ENCODE assay signal across 31 cellular contexts in the genomic region with DNA sequence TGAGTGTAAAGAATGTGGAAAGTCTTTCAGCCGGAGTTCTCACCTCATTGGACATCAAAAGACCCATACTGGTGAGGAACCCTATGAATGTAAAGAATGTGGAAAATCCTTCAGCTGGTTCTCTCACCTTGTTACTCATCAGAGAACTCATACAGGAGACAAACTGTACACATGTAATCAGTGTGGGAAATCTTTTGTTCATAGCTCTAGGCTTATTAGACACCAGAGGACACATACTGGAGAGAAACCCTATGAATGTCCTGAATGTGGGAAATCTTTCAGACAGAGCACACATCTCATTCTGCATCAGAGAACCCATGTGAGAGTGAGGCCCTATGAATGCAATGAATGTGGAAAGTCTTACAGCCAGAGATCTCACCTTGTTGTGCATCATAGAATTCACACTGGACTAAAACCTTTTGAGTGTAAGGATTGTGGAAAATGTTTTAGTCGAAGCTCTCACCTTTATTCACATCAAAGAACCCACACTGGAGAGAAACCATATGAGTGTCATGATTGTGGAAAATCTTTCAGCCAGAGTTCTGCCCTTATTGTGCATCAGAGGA. TPM values are rescaled to one million over a fixed set of nuclear protein-coding genes. Genes with fewer than 3 reads are reported as not detected.
DNase-seq lines count a peak whose midpoint lies in the region; ATAC-seq, FAIRE-seq and TF ChIP-seq lines count a peak whose summit lies in the region.
"Had no signal": no experiment of that assay in that cellular context is flagged by ENCODE, and none has a peak within 500 bp of the region (broad histone marks: within the 10 kb centered on the region; RNA-seq: fewer than 3 reads in every experiment).

No MANE protein-coding gene starts in this region.

- BruUV-seq in HCT116 (replicated peaks; lab: Mats Ljungman, UMichigan) = no TSS peak

- H3K27ac ChIP-seq in BLaER1 (no peak overlapping the region), HCT116 (ENCODE audit: low read depth, low read length) (no peak overlapping the region), muscle layer of duodenum (ENCODE audit: low read length) (no peak overlapping the region)
- H3K27ac ChIP-seq: esophagus squamous epithelium, gastroesophageal sphincter had no signal

- H3K9ac ChIP-seq in BLaER1 (no peak overlapping the region), HCT116 (ENCODE audit: low read length) (no peak overlapping the region)

- ATAC-seq in HCT116 = no peak
- no peak for ATAC-seq in HG03159 (IDR thresholded peaks at IDR 0.05; ENCODE audit: unreplicated experiment)
- ATAC-seq in esophagus mucosa = no peak
- ATAC-seq: gastroesophageal sphincter, left lobe of liver, T-cell had no signal

- H3K4me2 ChIP-seq in BLaER1 = no peak overlapping the region
- H3K4me2 ChIP-seq in HCT116 (ENCODE audit: low read length) = no peak overlapping the region

- H3K9me3 Mint-ChIP-seq in mesothelial cell of epicardium = peaks cover 86% of the 10 kb centered on the region

- RAD21 ChIA-PET in HCT116 (lab: Charles Lee; ENCODE audit: low non-redundant PET in 1 of 2, low total read pairs in 2 of 2, uncharacterized antibody in 2 of 2, unreplicated experiment in 2 of 2) = no interaction called here

- intact Hi-C loops in HCT116 (cut with micrococcal nuclease) = no loop called here

- H3K27me3 ChIP-seq in BLaER1 (no peaks in the 10 kb centered on the region), HCT116 (ENCODE audit: insufficient read depth, low read length) (no peaks in the 10 kb centered on the region), bronchial epithelial cell (ENCODE audit: control insufficient read depth, insufficient read depth, low read length) (no peaks in the 10 kb centered on the region), muscle layer of duodenum (ENCODE audit: low read depth, low read length) (no peaks in the 10 kb centered on the region)
- H3K27me3 ChIP-seq: BE2C, esophagus squamous epithelium, gastroesophageal sphincter had no signal

- H2AFZ ChIP-seq in HCT116 (ENCODE audit: low read depth, low read length, poor library complexity, severe bottlenecking) = no peak overlapping the region

- peak overlapping the region; percentile 32 for H3K4me3 ChIP-seq in BLaER1
- no peak overlapping the region for H3K4me3 ChIP-seq in HCT116 (replicated peaks in 1 of 2; ENCODE audit: low read depth in 1 of 2, low read length in 2 of 2)
- H3K4me3 ChIP-seq in bronchial epithelial cell (ENCODE audit: low read depth, low read length) = no peak overlapping the region
- H3K4me3 ChIP-seq in muscle layer of duodenum (ENCODE audit: low read depth in 1 of 2, low read length in 2 of 2) = peak overlapping the region; percentile 8 to 57
- H3K4me3 ChIP-seq: gastroesophageal sphincter had no signal

- no peaks in the 10 kb centered on the region for H3K27me3 Mint-ChIP-seq in mesothelial cell of epicardium (ENCODE audit: low read depth)
- H3K27me3 Mint-ChIP-seq: activated naive CD4-positive, alpha-beta T cell treated with anti-CD3 and anti-CD28 coated beads, Interleukin-2, amount 10 ng/mL, durations not matched to agents 7 days and 5 days; naive thymus-derived CD8-positive, alpha-beta T cell; T-cell; type B pancreatic cell had no signal

- FAIRE-seq in bronchial epithelial cell (lab: Jason Lieb, UNC) = peak; percentile 23
- FAIRE-seq: small intestine had no signal

- H3K4me1 ChIP-seq in BLaER1 (peaks cover 1% of the 10 kb centered on the region; the same call in 1 of the 2 replicates), HCT116 (ENCODE audit: control insufficient read depth in 1 of 2, insufficient read depth in 2 of 2, low read length in 2 of 2) (no peaks in the 10 kb centered on the region), muscle layer of duodenum (ENCODE audit: control insufficient read depth in 1 of 2, insufficient read depth in 2 of 2, low read length in 2 of 2) (no peaks in the 10 kb centered on the region)
- H3K4me1 ChIP-seq: BE2C, Caco-2, esophagus squamous epithelium, gastroesophageal sphincter had no signal

- no peaks in the 10 kb centered on the region for H3K4me1 Mint-ChIP-seq in mesothelial cell of epicardium
- H3K4me1 Mint-ChIP-seq: activated naive CD4-positive, alpha-beta T cell treated with anti-CD3 and anti-CD28 coated beads, Interleukin-2, amount 10 ng/mL, durations not matched to agents 7 days and 5 days; immature natural killer cell; naive thymus-derived CD8-positive, alpha-beta T cell; T-cell had no signal

- no peaks in the 10 kb centered on the region for H4K20me1 ChIP-seq in BLaER1
- no peaks in the 10 kb centered on the region for H4K20me1 ChIP-seq in HCT116 (ENCODE audit: insufficient read depth)

- no peak for TF ChIP-seq RAD21 in HCT116 (IDR thresholded peaks at IDR 0.05; ENCODE audit: low read depth)

- TF ChIP-seq CTCF in HCT116 (IDR thresholded peaks at IDR 0.05 in 2 of 3, conservative IDR thresholded peaks at IDR 0.05 in 1 of 3; ENCODE audit: borderline replicate concordance in 1 of 3, insufficient read depth in 1 of 3, low read depth in 2 of 3, low read length in 2 of 3) (no peak), bronchial epithelial cell (IDR thresholded peaks at IDR 0.05; ENCODE audit: insufficient read depth, low read length, severe bottlenecking) (no peak), mesothelial cell of epicardium (IDR thresholded peaks at IDR 0.05; ENCODE audit: unreplicated experiment) (no peak)

- TF ChIP-seq POLR2A in HCT116 (IDR thresholded peaks at IDR 0.05; ENCODE audit: borderline replicate concordance, extremely low read depth, insufficient read depth, insufficient read length) = no peak

- H3K36me3 Mint-ChIP-seq in mesothelial cell of epicardium = peaks cover 87% of the 10 kb centered on the region

- H3K79me2 ChIP-seq in HCT116 (ENCODE audit: insufficient read depth, low read length) = no peaks in the 10 kb centered on the region

- H3K36me3 ChIP-seq in BLaER1 = peaks cover 89% of the 10 kb centered on the region
- no peaks in the 10 kb centered on the region for H3K36me3 ChIP-seq in HCT116 (ENCODE audit: control insufficient read depth in 1 of 2, insufficient read depth in 2 of 2, low read length in 2 of 2)
- H3K36me3 ChIP-seq in bronchial epithelial cell (ENCODE audit: control insufficient read depth, insufficient read depth, low read length) = peaks cover 7% of the 10 kb centered on the region
- peaks cover 43 to 80% of the 10 kb centered on the region in 2 donors for H3K36me3 ChIP-seq in muscle layer of duodenum (ENCODE audit: control insufficient read depth in 1 of 2, insufficient read depth in 2 of 2, low read length in 2 of 2)

- POLR2A ChIA-PET in HCT116 (lab: Charles Lee) = no interaction called here

- H3K27ac Mint-ChIP-seq in mesothelial cell of epicardium = no peak overlapping the region
- H3K27ac Mint-ChIP-seq: activated naive CD4-positive, alpha-beta T cell treated with anti-CD3 and anti-CD28 coated beads, Interleukin-2, amount 10 ng/mL, durations not matched to agents 7 days and 5 days; immature natural killer cell; naive thymus-derived CD8-positive, alpha-beta T cell; T-cell; type B pancreatic cell had no signal

- DNase-seq in HCT116 (ENCODE audit: low read depth, low spot score) (no peak), bronchial epithelial cell (ENCODE audit: low read depth) (no peak), Kasumi-1 (lab: John Stamatoyannopoulos, UW) (no peak), mesothelial cell of epicardium (ENCODE audit: low spot score in 2 of 2, unreplicated experiment in 2 of 2) (no peak)
- DNase-seq: activated CD4-positive, alpha-beta T cell treated with anti-CD3 and anti-CD28 coated beads, Interleukin-2, amount 50 U/mL, for 4 hours; activated CD4-positive, CD25-positive, alpha-beta regulatory T cell; activated naive CD4-positive, alpha-beta T cell treated with anti-CD3 and anti-CD28 coated beads, Interleukin-2, amount 10 ng/mL, durations not matched to agents 7 days and 5 days; amygdala; BE2C; Caco-2; cortex of kidney; DMS79; esophagus squamous epithelium; hippocampal formation; immature natural killer cell; naive thymus-derived CD8-positive, alpha-beta T cell; NCI-H1092; NCI-H187 treated with DMSO at 0.1 percent for 48 hours; NCI-H526 treated with DMSO at 0.1 percent for 48 hours; occipital lobe; RPMI8226; small intestine; stimulated activated CD4-positive, alpha-beta T cell treated with anti-CD3 and anti-CD28 coated beads, Interleukin-1b, Interleukin-23, amount 100 ng/mL, for 48 hours; T-cell had no signal

- H3K9me3 ChIP-seq in BLaER1 = peaks cover 100% of the 10 kb centered on the region
- peaks cover 20 to 32% of the 10 kb centered on the region in 2 experiments; a peak in 2 of 4 replicates for H3K9me3 ChIP-seq in HCT116 (ENCODE audit: control insufficient read depth in 1 of 2, insufficient read depth in 1 of 2, low read depth in 1 of 2, low read length in 2 of 2)
- H3K9me3 ChIP-seq in muscle layer of duodenum (ENCODE audit: control insufficient read depth in 1 of 2, low read length in 2 of 2) = peaks cover 75 to 88% of the 10 kb centered on the region in 2 donors

- H3K4me3 Mint-ChIP-seq in mesothelial cell of epicardium = no peak overlapping the region
- H3K4me3 Mint-ChIP-seq: activated naive CD4-positive, alpha-beta T cell treated with anti-CD3 and anti-CD28 coated beads, Interleukin-2, amount 10 ng/mL, durations not matched to agents 7 days and 5 days; immature natural killer cell; naive thymus-derived CD8-positive, alpha-beta T cell; T-cell; type B pancreatic cell had no signal

- H3K9me2 ChIP-seq in HCT116 (ENCODE audit: insufficient read depth) = no peaks in the 10 kb centered on the region

- CTCF ChIA-PET in HCT116 (lab: Charles Lee) = no interaction called here

TF ChIP-seq in HCT116, 20 proteins besides CTCF, POLR2A, EP300 and RAD21 (continues in another document):
- no peak for TF ChIP-seq SRF (IDR thresholded peaks at IDR 0.05; ENCODE audit: low read depth)
- no peak for TF ChIP-seq ELF1 (IDR thresholded peaks at IDR 0.05; ENCODE audit: borderline replicate concordance, low read depth)

RNA-seq across cellular contexts. Expression of a gene that starts 25.1 kb away (rescaled TPM):
- 12.2 TPM for total RNA-seq in HCT116 (2021; ENCODE audit: unreplicated experiment)
- 5.3 and 7.8 TPM in 2 replicates for polyA plus RNA-seq in HCT116 (2012)
- 15.8 and 20.7 TPM in 2 replicates for total RNA-seq in bronchial epithelial cell
- total RNA-seq in esophagus mucosa = 13.0 TPM
- total RNA-seq in mesothelial cell of epicardium = 30.3 to 34.9 TPM (median 33.7 TPM) in 3 replicates

RNA-seq across cellular contexts. Expression of a gene that starts 25.8 kb away (rescaled TPM):
- not detected for total RNA-seq in HCT116 (2021; ENCODE audit: unreplicated experiment)
- not detected in 2 replicates for polyA plus RNA-seq in HCT116 (2012)
- total RNA-seq in bronchial epithelial cell = 2.9 and 4.1 TPM in 2 replicates
- total RNA-seq in esophagus mucosa = 2.4 TPM
- total RNA-seq in mesothelial cell of epicardium = 26.0 to 30.6 TPM (median 27.6 TPM) in 3 replicates

RNA-seq across cellular contexts. Expression of a gene that starts 26.1 kb away (rescaled TPM):
- total RNA-seq in HCT116 (2021; ENCODE audit: unreplicated experiment) (0.02 TPM), bronchial epithelial cell (0.53 and 0.77 TPM in 2 replicates), esophagus mucosa (0.64 TPM), mesothelial cell of epicardium (5.6 to 6.2 TPM (median 5.8 TPM) in 3 replicates)
- not detected in 2 replicates for polyA plus RNA-seq in HCT116 (2012)

Comparison
In these comparisons a context has a peak if more than half of its experiments do, and no peak if none do; other contexts are left out.
1. H3K4me3 ChIP-seq: peak in BLaER1 (single experiment) and muscle layer of duodenum (2 of 2); none in HCT116 (0 of 2) and bronchial epithelial cell (single experiment).